Comparison of ENCODE assay signal across 13 cellular contexts in the genomic region with DNA sequence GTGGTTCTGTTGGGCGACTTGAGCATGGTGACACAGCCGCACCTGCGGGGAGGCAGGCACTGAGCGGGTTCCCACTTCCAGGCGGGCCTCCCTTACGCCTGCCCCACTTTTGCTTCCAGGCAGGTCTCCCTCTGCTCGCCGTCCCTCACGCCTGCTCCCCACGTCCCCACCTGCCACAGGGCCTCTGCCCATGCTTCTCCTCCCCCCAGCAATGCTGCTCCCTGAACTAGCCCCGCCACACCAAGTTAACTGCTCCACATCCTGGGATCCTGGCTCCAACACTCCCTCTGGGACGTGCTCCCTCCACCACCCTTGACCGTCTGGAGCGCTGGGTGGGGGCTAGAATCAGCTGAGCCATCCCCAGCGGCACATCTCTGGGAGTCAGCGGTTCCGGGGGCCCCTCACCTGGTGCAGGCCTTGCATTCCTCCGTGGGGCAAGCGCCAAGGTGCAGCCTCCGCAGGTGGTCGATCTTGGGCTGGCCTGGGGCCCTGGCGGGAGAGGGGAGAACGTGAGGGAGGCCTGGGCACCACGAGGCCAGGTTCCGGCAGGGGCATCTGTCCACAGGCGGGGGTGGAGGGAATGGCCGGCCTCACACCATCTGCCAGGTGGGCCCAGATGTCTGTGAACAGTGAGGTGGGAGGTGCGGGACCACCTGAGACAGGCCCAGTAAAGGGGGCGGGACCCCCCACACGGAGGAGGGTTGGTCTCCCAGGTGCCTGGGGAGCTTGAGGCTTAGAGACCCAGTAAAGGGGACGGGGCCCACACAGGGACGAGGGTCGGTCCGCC. TPM values are rescaled to one million over a fixed set of nuclear protein-coding genes. Genes with fewer than 3 reads are reported as not detected.
DNase-seq lines count a peak whose midpoint lies in the region; ATAC-seq and TF ChIP-seq lines count a peak whose summit lies in the region.
"Had no signal": no experiment of that assay in that cellular context is flagged by ENCODE, and none has a peak within 500 bp of the region (broad histone marks: within the 10 kb centered on the region; RNA-seq: fewer than 3 reads in every experiment).

No MANE protein-coding gene starts in this region.

- peaks cover 5 to 15% of the 10 kb centered on the region in 2 experiments; a peak in 2 of 4 replicates for H3K36me3 ChIP-seq in HCT116 (ENCODE audit: control insufficient read depth in 1 of 2, insufficient read depth in 2 of 2, low read length in 2 of 2)
- H3K36me3 ChIP-seq in esophagus (ENCODE audit: control insufficient read depth in 2 of 2, insufficient read depth in 2 of 2, low read length in 1 of 2): peaks cover 0 to 33% of the 10 kb centered on the region in 2 donors
- peaks cover 6 to 40% (median 10%) of the 10 kb centered on the region in 4 donors for H3K36me3 ChIP-seq in sigmoid colon

- H4K20me1 ChIP-seq in HCT116 (ENCODE audit: insufficient read depth): no peaks in the 10 kb centered on the region

- no peaks in the 10 kb centered on the region for H3K9me2 ChIP-seq in HCT116 (ENCODE audit: insufficient read depth)

- H3K4me3 Mint-ChIP-seq in activated T-cell treated with anti-CD3 and anti-CD28 coated beads, Interleukin-2, amount 50 U/mL, for 4 hours: no peak overlapping the region
- H3K4me3 Mint-ChIP-seq in activated CD4-positive, alpha-beta memory T cell treated with anti-CD3 and anti-CD28 coated beads for 36 hours: no peak overlapping the region
- H3K4me3 Mint-ChIP-seq: activated naive CD4-positive, alpha-beta T cell treated with anti-CD3 and anti-CD28 coated beads, Interleukin-2, amount 50 U/mL, for 24 hours; CD4-positive, CD25-positive, alpha-beta regulatory T cell; dendritic cell treated with granulocyte-macrophage colony-stimulating factor and Interleukin-4, amounts not matched to agents 40 ng/mL and 50 ng/mL, for 4 days had no signal

- no peaks in the 10 kb centered on the region for H3K79me2 ChIP-seq in HCT116 (ENCODE audit: insufficient read depth, low read length)

- H3K4me1 Mint-ChIP-seq in activated T-cell treated with anti-CD3 and anti-CD28 coated beads, Interleukin-2, amount 50 U/mL, for 4 hours (ENCODE audit: low read depth): peaks cover 14% of the 10 kb centered on the region
- peaks cover 12% of the 10 kb centered on the region for H3K4me1 Mint-ChIP-seq in activated CD4-positive, alpha-beta memory T cell treated with anti-CD3 and anti-CD28 coated beads for 36 hours (ENCODE audit: low read depth)

- H3K4me1 ChIP-seq in HCT116 (ENCODE audit: control insufficient read depth in 1 of 2, insufficient read depth in 2 of 2, low read length in 2 of 2) (peaks cover 19 to 33% of the 10 kb centered on the region in 2 experiments), esophagus (ENCODE audit: control insufficient read depth in 2 of 2, insufficient read depth in 2 of 2, low read length in 1 of 2) (peaks cover 3 to 21% of the 10 kb centered on the region in 2 donors), sigmoid colon (peaks cover 0 to 48% (median 43%) of the 10 kb centered on the region in 4 donors)

- POLR2A ChIA-PET in HCT116 (lab: Charles Lee): no interaction called here
- POLR2A ChIA-PET in activated CD4-positive, alpha-beta memory T cell treated with anti-CD3 and anti-CD28 coated beads for 36 hours (lab: Charles Lee): no interaction called here

- CTCF ChIA-PET in HCT116 (lab: Charles Lee): no interaction called here
- CTCF ChIA-PET in activated CD4-positive, alpha-beta memory T cell treated with anti-CD3 and anti-CD28 coated beads for 36 hours (lab: Charles Lee): interaction anchor here (0.6 kb wide), 1 partner anchor 95 kb away, joined by 3 read pairs; no protein-coding TSS in a partner anchor

- TF ChIP-seq CTCF in HCT116 (IDR thresholded peaks at IDR 0.05 in 2 of 3, conservative IDR thresholded peaks at IDR 0.05 in 1 of 3; ENCODE audit: borderline replicate concordance in 1 of 3, insufficient read depth in 1 of 3, low read depth in 2 of 3, low read length in 2 of 3) (no peak), sigmoid colon (IDR thresholded peaks at IDR 0.05) (no peak)

- peaks cover 13% of the 10 kb centered on the region for H3K36me3 Mint-ChIP-seq in activated T-cell treated with anti-CD3 and anti-CD28 coated beads, Interleukin-2, amount 50 U/mL, for 4 hours (ENCODE audit: insufficient read depth)
- H3K36me3 Mint-ChIP-seq in activated CD4-positive, alpha-beta memory T cell treated with anti-CD3 and anti-CD28 coated beads for 36 hours: peaks cover 7% of the 10 kb centered on the region

- H3K27ac ChIP-seq in HCT116 (ENCODE audit: low read depth, low read length) (peak overlapping the region; percentile 79), esophagus (ENCODE audit: low read depth in 2 of 2, low read length in 1 of 2) (peak overlapping the region; percentile 77 to 86), sigmoid colon (peak overlapping the region; percentile 78 to 87 (median 84))

- TF ChIP-seq POLR2A in HCT116 (IDR thresholded peaks at IDR 0.05; ENCODE audit: borderline replicate concordance, extremely low read depth, insufficient read depth, insufficient read length) (peak; percentile 50), sigmoid colon (IDR thresholded peaks at IDR 0.05) (no peak)

- no peak overlapping the region for H2AFZ ChIP-seq in HCT116 (ENCODE audit: low read depth, low read length, poor library complexity, severe bottlenecking)

- DNase-seq in HCT116 (ENCODE audit: low read depth, low spot score): no peak
- no peak for DNase-seq in sigmoid colon
- no peak for DNase-seq in activated T-cell treated with anti-CD3 and anti-CD28 coated beads, Interleukin-2, amount 50 U/mL, for 4 hours
- DNase-seq in cerebellar cortex (ENCODE audit: low spot score): no peak
- DNase-seq in activated CD4-positive, alpha-beta memory T cell treated with anti-CD3 and anti-CD28 coated beads for 36 hours: no peak
- DNase-seq: activated CD4-positive, alpha-beta T cell treated with anti-CD3 and anti-CD28 coated beads, Interleukin-2, amount 50 U/mL, for 48 hours; CD4-positive, CD25-positive, alpha-beta regulatory T cell; NCI-H1417 treated with DMSO at 0.1 percent for 48 hours had no signal

- ATAC-seq in HCT116: 0 out of 2 replicates have a peak, but pooled peaks have one; percentile 1
- ATAC-seq in activated T-cell treated with anti-CD3 and anti-CD28 coated beads, Interleukin-2, amount 50 U/mL, for 4 hours: no peak

- peak overlapping the region; percentile 53 for H3K4me2 ChIP-seq in HCT116 (ENCODE audit: low read length)

- H3K27me3 ChIP-seq in HCT116 (ENCODE audit: insufficient read depth, low read length) (no peaks in the 10 kb centered on the region), esophagus (ENCODE audit: control insufficient read depth in 1 of 2, insufficient read depth in 2 of 2, low read length in 2 of 2) (no peaks in the 10 kb centered on the region), sigmoid colon (no peaks in the 10 kb centered on the region)

- H3K9me3 ChIP-seq in HCT116 (ENCODE audit: control insufficient read depth in 1 of 2, insufficient read depth in 1 of 2, low read depth in 1 of 2, low read length in 2 of 2): no peaks in the 10 kb centered on the region
- H3K9me3 ChIP-seq in esophagus (ENCODE audit: control insufficient read depth in 2 of 2, insufficient read depth in 1 of 2, low read depth in 1 of 2, low read length in 1 of 2): no peaks in the 10 kb centered on the region
- H3K9me3 ChIP-seq in sigmoid colon: no peaks in the 10 kb centered on the region

- TF ChIP-seq EP300 in sigmoid colon (IDR thresholded peaks at IDR 0.05): no peak

- 86 to 91% methylated on average over 31 to 34 of the region's 34 CpGs for WGBS in esophagus, 2 donors
- 92 to 93% methylated on average over 34 of the region's 34 CpGs for WGBS in sigmoid colon, 2 donors

- H3K9me3 Mint-ChIP-seq in activated T-cell treated with anti-CD3 and anti-CD28 coated beads, Interleukin-2, amount 50 U/mL, for 4 hours: no peaks in the 10 kb centered on the region
- H3K9me3 Mint-ChIP-seq in activated CD4-positive, alpha-beta memory T cell treated with anti-CD3 and anti-CD28 coated beads for 36 hours: no peaks in the 10 kb centered on the region
- H3K9me3 Mint-ChIP-seq: activated naive CD4-positive, alpha-beta T cell treated with anti-CD3 and anti-CD28 coated beads, Interleukin-2, amount 50 U/mL, for 24 hours; dendritic cell treated with granulocyte-macrophage colony-stimulating factor and Interleukin-4, amounts not matched to agents 40 ng/mL and 50 ng/mL, for 4 days had no signal

- no peak overlapping the region for H3K4me3 ChIP-seq in HCT116 (replicated peaks in 1 of 2; ENCODE audit: low read depth in 1 of 2, low read length in 2 of 2)
- no peak overlapping the region for H3K4me3 ChIP-seq in esophagus (ENCODE audit: low read depth in 1 of 2, low read length in 2 of 2)
- H3K4me3 ChIP-seq in sigmoid colon: no peak overlapping the region

- peak overlapping the region; percentile 62 for H3K9ac ChIP-seq in HCT116 (ENCODE audit: low read length)

- TF ChIP-seq RAD21 in HCT116 (IDR thresholded peaks at IDR 0.05; ENCODE audit: low read depth): no peak

- RAD21 ChIA-PET in HCT116 (lab: Charles Lee; ENCODE audit: low non-redundant PET in 1 of 2, low total read pairs in 2 of 2, uncharacterized antibody in 2 of 2, unreplicated experiment in 2 of 2): no interaction called here

- H3K27me3 Mint-ChIP-seq in activated T-cell treated with anti-CD3 and anti-CD28 coated beads, Interleukin-2, amount 50 U/mL, for 4 hours (ENCODE audit: low read depth): no peaks in the 10 kb centered on the region
- H3K27me3 Mint-ChIP-seq in activated CD4-positive, alpha-beta memory T cell treated with anti-CD3 and anti-CD28 coated beads for 36 hours: no peaks in the 10 kb centered on the region
- H3K27me3 Mint-ChIP-seq: activated naive CD4-positive, alpha-beta T cell treated with anti-CD3 and anti-CD28 coated beads, Interleukin-2, amount 50 U/mL, for 24 hours; dendritic cell treated with granulocyte-macrophage colony-stimulating factor and Interleukin-4, amounts not matched to agents 40 ng/mL and 50 ng/mL, for 4 days had no signal

- intact Hi-C loops in HCT116 (cut with micrococcal nuclease): no loop called here
- intact Hi-C loops in sigmoid colon (cut with DNase I): no loop called here
- intact Hi-C loops in activated CD4-positive, alpha-beta memory T cell treated with anti-CD3 and anti-CD28 coated beads for 36 hours (cut with micrococcal nuclease): no loop called here

- no TSS peak for BruUV-seq in HCT116 (replicated peaks; lab: Mats Ljungman, UMichigan)

- H3K27ac Mint-ChIP-seq in activated CD4-positive, alpha-beta memory T cell treated with anti-CD3 and anti-CD28 coated beads for 36 hours: no peak overlapping the region
- H3K27ac Mint-ChIP-seq: activated naive CD4-positive, alpha-beta T cell treated with anti-CD3 and anti-CD28 coated beads, Interleukin-2, amount 50 U/mL, for 24 hours had no signal

RNA-seq across cellular contexts. Expression of gene CFD, which starts 9.2 kb away (rescaled TPM):
- total RNA-seq in HCT116 (2021; ENCODE audit: unreplicated experiment) (80.2 TPM), sigmoid colon (100 to 1,000 TPM; 131 to 830 (median 457) TPM)
- polyA plus RNA-seq in HCT116 (2012): 89.9 and 105 TPM in 2 replicates
- polyA plus RNA-seq in esophagus (10 to 100 TPM; 32.6 to 95.2 TPM), sigmoid colon (100 to 1,000 TPM in 2 of 3 donors, 10 to 100 TPM in 1; 29.1 to 329 (median 101) TPM)
- total RNA-seq in activated T-cell treated with anti-CD3 and anti-CD28 coated beads, Interleukin-2, amount 50 U/mL, for 4 hours: 1 to 10 TPM in 2 of 3 donors, under 1 TPM in 1; 0.49 to 1.9 (median 1.1) TPM
- under 1 TPM; 0.40 to 0.63 TPM for total RNA-seq in activated CD4-positive, alpha-beta memory T cell treated with anti-CD3 and anti-CD28 coated beads for 36 hours

RNA-seq across cellular contexts. Expression of gene ELANE, which starts 16.5 kb away (rescaled TPM):
- total RNA-seq in HCT116 (2021; ENCODE audit: unreplicated experiment): not detected
- not detected in 2 replicates for polyA plus RNA-seq in HCT116 (2012)
- polyA plus RNA-seq in esophagus: under 1 TPM; 0.24 to 0.68 TPM
- total RNA-seq in sigmoid colon: 1 to 10 TPM in 3 of 4 donors, not detected in 1; 1.4 to 3.6 (median 2.3) TPM
- under 1 TPM in 1 of 3 donors, not detected in 2; 0.64 TPM for polyA plus RNA-seq in sigmoid colon
- not detected for total RNA-seq in activated T-cell treated with anti-CD3 and anti-CD28 coated beads, Interleukin-2, amount 50 U/mL, for 4 hours
- total RNA-seq in activated CD4-positive, alpha-beta memory T cell treated with anti-CD3 and anti-CD28 coated beads for 36 hours: not detected
- total RNA-seq: CD4-positive, CD25-positive, alpha-beta regulatory T cell; mucosa of gallbladder; T-helper 1 cell treated with Interleukin-12 subunit alpha and Interleukin-12 subunit beta and Interleukin-4 antibody, amounts not matched to agents 30 ng/mL and 1 ng/mL, for 36 hours had no signal
- polyA plus RNA-seq: CD4-positive, CD25-positive, alpha-beta regulatory T cell had no signal

RNA-seq across cellular contexts. Expression of gene MED16, which starts 24.3 kb away (rescaled TPM):
- total RNA-seq in HCT116 (2021; ENCODE audit: unreplicated experiment): 73.6 TPM
- polyA plus RNA-seq in HCT116 (2012): 52.1 and 55.5 TPM in 2 replicates
- polyA plus RNA-seq in esophagus: 10 to 100 TPM; 33.0 to 46.2 TPM
- 10 to 100 TPM; 22.4 to 33.2 (median 25.6) TPM for total RNA-seq in sigmoid colon
- polyA plus RNA-seq in sigmoid colon: 10 to 100 TPM; 36.1 to 62.5 (median 51.7) TPM
- 10 to 100 TPM; 70.4 to 73.9 (median 73.6) TPM for total RNA-seq in activated T-cell treated with anti-CD3 and anti-CD28 coated beads, Interleukin-2, amount 50 U/mL, for 4 hours
- 10 to 100 TPM; 58.9 to 62.7 TPM for total RNA-seq in activated CD4-positive, alpha-beta memory T cell treated with anti-CD3 and anti-CD28 coated beads for 36 hours

RNA-seq across cellular contexts. Expression of gene RNU6-9, which starts 24.6 kb away (rescaled TPM):
- total RNA-seq in HCT116 (2021; ENCODE audit: unreplicated experiment): not detected
- not detected in 2 replicates for polyA plus RNA-seq in HCT116 (2012)
- polyA plus RNA-seq in esophagus: not detected
- not detected for total RNA-seq in sigmoid colon
- polyA plus RNA-seq in sigmoid colon: not detected
- not detected for total RNA-seq in activated T-cell treated with anti-CD3 and anti-CD28 coated beads, Interleukin-2, amount 50 U/mL, for 4 hours
- total RNA-seq in activated CD4-positive, alpha-beta memory T cell treated with anti-CD3 and anti-CD28 coated beads for 36 hours: not detected
- total RNA-seq: CD4-positive, CD25-positive, alpha-beta regulatory T cell; mucosa of gallbladder; T-helper 1 cell treated with Interleukin-12 subunit alpha and Interleukin-12 subunit beta and Interleukin-4 antibody, amounts not matched to agents 30 ng/mL and 1 ng/mL, for 36 hours had no signal
- polyA plus RNA-seq: CD4-positive, CD25-positive, alpha-beta regulatory T cell had no signal

RNA-seq across cellular contexts. Expression of gene PRTN3, which starts 27.9 kb away (rescaled TPM):
- total RNA-seq in HCT116 (2021; ENCODE audit: unreplicated experiment): 2.7 TPM
- 4.0 and 4.5 TPM in 2 replicates for polyA plus RNA-seq in HCT116 (2012)
- not detected for polyA plus RNA-seq in esophagus
- total RNA-seq in sigmoid colon: not detected
- polyA plus RNA-seq in sigmoid colon: not detected
- total RNA-seq in activated T-cell treated with anti-CD3 and anti-CD28 coated beads, Interleukin-2, amount 50 U/mL, for 4 hours: not detected
- not detected for total RNA-seq in activated CD4-positive, alpha-beta memory T cell treated with anti-CD3 and anti-CD28 coated beads for 36 hours
- total RNA-seq: CD4-positive, CD25-positive, alpha-beta regulatory T cell; mucosa of gallbladder; T-helper 1 cell treated with Interleukin-12 subunit alpha and Interleukin-12 subunit beta and Interleukin-4 antibody, amounts not matched to agents 30 ng/mL and 1 ng/mL, for 36 hours had no signal
- polyA plus RNA-seq: CD4-positive, CD25-positive, alpha-beta regulatory T cell had no signal

Comparison
In these comparisons a context has a peak if more than half of its experiments do, and no peak if none do; other contexts are left out.
1. RNA of gene CFD, which starts 9.2 kb away (total RNA-seq): 131 to 830 TPM in sigmoid colon and 80.2 TPM in HCT116 (single experiment); 0.49 to 1.9 TPM in activated T-cell treated with anti-CD3 and anti-CD28 coated beads, Interleukin-2, amount 50 U/mL, for 4 hours and 0.40 to 0.63 TPM in activated CD4-positive, alpha-beta memory T cell treated with anti-CD3 and anti-CD28 coated beads for 36 hours; every median in the first group is over 10 times any median in the second.
2. Peak in every context shown above with its lines, with median percentiles within 50 percentile points of each other: H3K27ac ChIP-seq.